Comparison of ENCODE assay signal across 1 cellular context in genomic region chr6:113858605-113859348, GRCh38.
TF ChIP-seq lines count a peak whose summit lies in the region.

No MANE protein-coding gene starts in this region.

TF ChIP-seq in HepG2, 621 proteins besides CTCF, POLR2A, EP300 and RAD21 (continued from another document and continues in another):
- TF ChIP-seq ZNF142 (CRISPR knock-in tag; IDR thresholded peaks at IDR 0.05) = peak; percentile 72; the same call in 1 of the 2 replicates
- no peak; the same call in 1 of the 2 replicates for TF ChIP-seq KDM2A (CRISPR knock-in tag; IDR thresholded peaks at IDR 0.05; ENCODE audit: borderline replicate concordance, low read depth)
- peak; percentile 74; the same call in 1 of the 2 replicates for TF ChIP-seq ZNF616 (CRISPR knock-in tag; IDR thresholded peaks at IDR 0.05; ENCODE audit: low read depth)
- TF ChIP-seq, protein P1, sequence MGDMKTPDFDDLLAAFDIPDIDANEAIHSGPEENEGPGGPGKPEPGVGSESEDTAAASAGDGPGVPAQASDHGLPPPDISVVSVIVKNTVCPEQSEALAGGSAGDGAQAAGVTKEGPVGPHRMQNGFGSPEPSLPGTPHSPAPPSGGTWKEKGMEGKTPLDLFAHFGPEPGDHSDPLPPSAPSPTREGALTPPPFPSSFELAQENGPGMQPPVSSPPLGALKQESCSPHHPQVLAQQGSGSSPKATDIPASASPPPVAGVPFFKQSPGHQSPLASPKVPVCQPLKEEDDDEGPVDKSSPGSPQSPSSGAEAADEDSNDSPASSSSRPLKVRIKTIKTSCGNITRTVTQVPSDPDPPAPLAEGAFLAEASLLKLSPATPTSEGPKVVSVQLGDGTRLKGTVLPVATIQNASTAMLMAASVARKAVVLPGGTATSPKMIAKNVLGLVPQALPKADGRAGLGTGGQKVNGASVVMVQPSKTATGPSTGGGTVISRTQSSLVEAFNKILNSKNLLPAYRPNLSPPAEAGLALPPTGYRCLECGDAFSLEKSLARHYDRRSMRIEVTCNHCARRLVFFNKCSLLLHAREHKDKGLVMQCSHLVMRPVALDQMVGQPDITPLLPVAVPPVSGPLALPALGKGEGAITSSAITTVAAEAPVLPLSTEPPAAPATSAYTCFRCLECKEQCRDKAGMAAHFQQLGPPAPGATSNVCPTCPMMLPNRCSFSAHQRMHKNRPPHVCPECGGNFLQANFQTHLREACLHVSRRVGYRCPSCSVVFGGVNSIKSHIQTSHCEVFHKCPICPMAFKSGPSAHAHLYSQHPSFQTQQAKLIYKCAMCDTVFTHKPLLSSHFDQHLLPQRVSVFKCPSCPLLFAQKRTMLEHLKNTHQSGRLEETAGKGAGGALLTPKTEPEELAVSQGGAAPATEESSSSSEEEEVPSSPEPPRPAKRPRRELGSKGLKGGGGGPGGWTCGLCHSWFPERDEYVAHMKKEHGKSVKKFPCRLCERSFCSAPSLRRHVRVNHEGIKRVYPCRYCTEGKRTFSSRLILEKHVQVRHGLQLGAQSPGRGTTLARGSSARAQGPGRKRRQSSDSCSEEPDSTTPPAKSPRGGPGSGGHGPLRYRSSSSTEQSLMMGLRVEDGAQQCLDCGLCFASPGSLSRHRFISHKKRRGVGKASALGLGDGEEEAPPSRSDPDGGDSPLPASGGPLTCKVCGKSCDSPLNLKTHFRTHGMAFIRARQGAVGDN (CRISPR knock-in tag; IDR thresholded peaks at IDR 0.05) = peak; percentile 84
- TF ChIP-seq ARID2 (CRISPR knock-in tag; IDR thresholded peaks at IDR 0.05; ENCODE audit: borderline replicate concordance) = peak; percentile 60; the same call in 1 of the 2 replicates
- TF ChIP-seq ZMYM2 (CRISPR knock-in tag; IDR thresholded peaks at IDR 0.05) = 0 out of 2 replicates have a peak, but pooled peaks have one; percentile 16
- peak; percentile 40; the same call in 1 of the 2 replicates for TF ChIP-seq ZNF296 (CRISPR knock-in tag; conservative IDR thresholded peaks at IDR 0.05)
- 0 out of 2 replicates have a peak, but pooled peaks have one; percentile 20 for TF ChIP-seq CEBPG (CRISPR knock-in tag; IDR thresholded peaks at IDR 0.05)
- TF ChIP-seq CENPX (CRISPR knock-in tag; IDR thresholded peaks at IDR 0.05) = no peak
- peak; percentile 95 for TF ChIP-seq ZBED4 (CRISPR knock-in tag; IDR thresholded peaks at IDR 0.05; ENCODE audit: borderline replicate concordance)
- TF ChIP-seq SOX6 (IDR thresholded peaks at IDR 0.05) = no peak
- TF ChIP-seq SOX6 (CRISPR knock-in tag; IDR thresholded peaks at IDR 0.05) = peak; percentile 51
- TF ChIP-seq REST (IDR thresholded peaks at IDR 0.05; ENCODE audit: borderline replicate concordance in 1 of 2, low read depth in 1 of 2, low read length in 2 of 2) = peak in 1 of 2 experiments; percentile 72; a peak in 2 of 4 replicates
- TF ChIP-seq HOXA5 (CRISPR knock-in tag; IDR thresholded peaks at IDR 0.05) = peak; percentile 30; the same call in 1 of the 2 replicates
- TF ChIP-seq, protein P2, sequence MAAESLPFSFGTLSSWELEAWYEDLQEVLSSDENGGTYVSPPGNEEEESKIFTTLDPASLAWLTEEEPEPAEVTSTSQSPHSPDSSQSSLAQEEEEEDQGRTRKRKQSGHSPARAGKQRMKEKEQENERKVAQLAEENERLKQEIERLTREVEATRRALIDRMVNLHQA (CRISPR knock-in tag; IDR thresholded peaks at IDR 0.05) = no peak
- TF ChIP-seq MBNL3 (CRISPR knock-in tag; conservative IDR thresholded peaks at IDR 0.05) = no peak
- peak; percentile 84; the same call in 1 of the 2 replicates for TF ChIP-seq TP53 (CRISPR knock-in tag; conservative IDR thresholded peaks at IDR 0.05)
- TF ChIP-seq ZNF326 (CRISPR knock-in tag; IDR thresholded peaks at IDR 0.05; ENCODE audit: borderline replicate concordance) = no peak
- peak; percentile 78 for TF ChIP-seq ZFY (CRISPR knock-in tag; IDR thresholded peaks at IDR 0.05)
- 0 out of 2 replicates have a peak, but pooled peaks have one; percentile 44 for TF ChIP-seq ZBTB7A (CRISPR knock-in tag; IDR thresholded peaks at IDR 0.05)
- no peak for TF ChIP-seq ZNF124 (CRISPR knock-in tag; IDR thresholded peaks at IDR 0.05)
- TF ChIP-seq ZNF558 (CRISPR knock-in tag; IDR thresholded peaks at IDR 0.05; ENCODE audit: borderline replicate concordance) = peak; percentile 82; the same call in 1 of the 2 replicates
- TF ChIP-seq HHEX (CRISPR knock-in tag; IDR thresholded peaks at IDR 0.05) = no peak
- TF ChIP-seq ZNF784 (CRISPR knock-in tag; IDR thresholded peaks at IDR 0.05; ENCODE audit: borderline replicate concordance) = peak; percentile 46; the same call in 1 of the 2 replicates
- peak; percentile 40; the same call in 1 of the 2 replicates for TF ChIP-seq ZNF180 (CRISPR knock-in tag; IDR thresholded peaks at IDR 0.05; ENCODE audit: borderline replicate concordance, low read depth)
- no peak; the same call in 1 of the 2 replicates for TF ChIP-seq CBX5 (CRISPR knock-in tag; IDR thresholded peaks at IDR 0.05; ENCODE audit: borderline replicate concordance)
- no peak for TF ChIP-seq NCOA1 (CRISPR knock-in tag; IDR thresholded peaks at IDR 0.05)
- TF ChIP-seq SNAPC4 (CRISPR knock-in tag; IDR thresholded peaks at IDR 0.05) = 0 out of 2 replicates have a peak, but pooled peaks have one; percentile 32
- TF ChIP-seq MAFG (CRISPR knock-in tag; IDR thresholded peaks at IDR 0.05) = no peak
- TF ChIP-seq ZKSCAN8 (CRISPR knock-in tag; IDR thresholded peaks at IDR 0.05; ENCODE audit: borderline replicate concordance) = no peak
- no peak for TF ChIP-seq ATF1 (CRISPR knock-in tag; IDR thresholded peaks at IDR 0.05)
- 0 out of 2 replicates have a peak, but pooled peaks have one; percentile 37 for TF ChIP-seq ZNF619 (CRISPR knock-in tag; IDR thresholded peaks at IDR 0.05)
